23 cellular contexts compared by ENCODE assay signal in genomic region chr7:2952316-2952715, GRCh38.
DNase-seq lines count a peak whose midpoint lies in the region; ATAC-seq and TF ChIP-seq lines count a peak whose summit lies in the region.
"Had no signal": no experiment of that assay in that cellular context is flagged by ENCODE, and none has a peak within 500 bp of the region (broad histone marks: within the 10 kb centered on the region; RNA-seq: fewer than 3 reads in every experiment).

No MANE protein-coding gene starts in this region.

- POLR2A ChIA-PET in activated CD4-positive, alpha-beta T cell treated with anti-CD3 and anti-CD28 coated beads for 36 hours (lab: Charles Lee) = no interaction called here

- no peaks in the 10 kb centered on the region for H3K27me3 Mint-ChIP-seq in activated CD4-positive, alpha-beta T cell treated with anti-CD3 and anti-CD28 coated beads for 36 hours
- H3K27me3 Mint-ChIP-seq in IgD-negative memory B cell = no peaks in the 10 kb centered on the region
- no peaks in the 10 kb centered on the region for H3K27me3 Mint-ChIP-seq in activated naive CD8-positive, alpha-beta T cell treated with anti-CD3 and anti-CD28 coated beads, Interleukin-2, amount 50 U/mL, for 24 hours
- no peaks in the 10 kb centered on the region for H3K27me3 Mint-ChIP-seq in natural killer cell (ENCODE audit: low read depth in 2 of 2)
- H3K27me3 Mint-ChIP-seq in osteocyte (ENCODE audit: unreplicated experiment) = peaks cover 26% of the 10 kb centered on the region
- H3K27me3 Mint-ChIP-seq: central memory CD8-positive, alpha-beta T cell had no signal

- no peak for ATAC-seq in activated CD4-positive, alpha-beta T cell treated with anti-CD3 and anti-CD28 coated beads for 36 hours
- ATAC-seq in activated naive CD8-positive, alpha-beta T cell treated with anti-CD3 and anti-CD28 coated beads, Interleukin-2, amount 50 U/mL, for 24 hours = no peak
- ATAC-seq in natural killer cell (no peak), GM21825 (IDR thresholded peaks at IDR 0.05; ENCODE audit: unreplicated experiment) (no peak)
- ATAC-seq: foreskin keratinocyte had no signal

- peaks cover 12% of the 10 kb centered on the region for H3K9me3 Mint-ChIP-seq in activated CD4-positive, alpha-beta T cell treated with anti-CD3 and anti-CD28 coated beads for 36 hours (ENCODE audit: low read depth)
- no peaks in the 10 kb centered on the region for H3K9me3 Mint-ChIP-seq in IgD-negative memory B cell
- H3K9me3 Mint-ChIP-seq in activated naive CD8-positive, alpha-beta T cell treated with anti-CD3 and anti-CD28 coated beads, Interleukin-2, amount 50 U/mL, for 24 hours = peaks cover 14% of the 10 kb centered on the region
- H3K9me3 Mint-ChIP-seq in natural killer cell = no peaks in the 10 kb centered on the region
- peaks cover 21% of the 10 kb centered on the region for H3K9me3 Mint-ChIP-seq in osteocyte (ENCODE audit: unreplicated experiment)
- H3K9me3 Mint-ChIP-seq: central memory CD8-positive, alpha-beta T cell had no signal

- DNase-seq in activated CD4-positive, alpha-beta T cell treated with anti-CD3 and anti-CD28 coated beads for 36 hours = peak; percentile 3
- no peak for DNase-seq in activated CD4-positive, alpha-beta T cell treated with anti-CD3 and anti-CD28 coated beads, Interleukin-2, amount 50 U/mL, for 48 hours
- no peak for DNase-seq in activated naive CD8-positive, alpha-beta T cell treated with anti-CD3 and anti-CD28 coated beads, Interleukin-2, amount 50 U/mL, for 24 hours
- DNase-seq in natural killer cell (no peak), NCI-H1092 (lab: John Stamatoyannopoulos, UW) (no peak), osteocyte (ENCODE audit: extremely low spot score, unreplicated experiment) (no peak)
- DNase-seq: 8988T; activated CD4-positive, CD25-positive, alpha-beta regulatory T cell; activated naive CD4-positive, alpha-beta T cell; Caco-2; effector CD4-positive, alpha-beta T cell; foreskin keratinocyte; hippocampal formation; KBM-7; MM.1S; NCI-H526; retina; stimulated activated CD4-positive, alpha-beta T cell treated with anti-CD3 and anti-CD28 coated beads, Interleukin-4, amount 100 ng/mL, for 1 hour; stomach had no signal

- intact Hi-C loops in activated CD4-positive, alpha-beta T cell treated with anti-CD3 and anti-CD28 coated beads for 36 hours (cut with DNase I, micrococcal nuclease) = loop anchor here in 1 of 2 experiments (10.0 kb wide), 1 partner anchor 88 kb away; no protein-coding TSS in a partner anchor
- intact Hi-C loops in natural killer cell (cut with micrococcal nuclease) = loop anchor here (5.0 kb wide), 2 partner anchors 85 to 195 kb away; no protein-coding TSS in a partner anchor

- no peak for TF ChIP-seq CTCF in natural killer cell (IDR thresholded peaks at IDR 0.05)
- no peak for TF ChIP-seq CTCF in osteocyte (IDR thresholded peaks at IDR 0.05)

- peaks cover 82% of the 10 kb centered on the region for H3K36me3 Mint-ChIP-seq in activated CD4-positive, alpha-beta T cell treated with anti-CD3 and anti-CD28 coated beads for 36 hours (ENCODE audit: low read depth)
- H3K36me3 Mint-ChIP-seq in IgD-negative memory B cell (peaks cover 3% of the 10 kb centered on the region), natural killer cell (peaks cover 14% of the 10 kb centered on the region), osteocyte (ENCODE audit: unreplicated experiment) (no peaks in the 10 kb centered on the region)
- H3K36me3 Mint-ChIP-seq in activated naive CD8-positive, alpha-beta T cell treated with anti-CD3 and anti-CD28 coated beads, Interleukin-2, amount 50 U/mL, for 24 hours (ENCODE audit: low read depth) = peaks cover 70% of the 10 kb centered on the region

- no peak overlapping the region for H3K4me3 Mint-ChIP-seq in activated CD4-positive, alpha-beta T cell treated with anti-CD3 and anti-CD28 coated beads for 36 hours
- H3K4me3 Mint-ChIP-seq in IgD-negative memory B cell (peak overlapping the region in 1 of 4 donors; percentile 14), natural killer cell (peak overlapping the region; percentile 49), osteocyte (ENCODE audit: unreplicated experiment) (no peak overlapping the region)
- H3K4me3 Mint-ChIP-seq in activated naive CD8-positive, alpha-beta T cell treated with anti-CD3 and anti-CD28 coated beads, Interleukin-2, amount 50 U/mL, for 24 hours = no peak overlapping the region
- H3K4me3 Mint-ChIP-seq: central memory CD8-positive, alpha-beta T cell; T-helper 2 cell treated with Interferon-gamma antibody and Interleukin-4, amounts not matched to agents 5 μg/mL and 100 μg/mL, for 36 hours had no signal

- peaks cover 81% of the 10 kb centered on the region for H3K4me1 Mint-ChIP-seq in activated CD4-positive, alpha-beta T cell treated with anti-CD3 and anti-CD28 coated beads for 36 hours
- peaks cover 34 to 46% (median 43%) of the 10 kb centered on the region in 3 donors for H3K4me1 Mint-ChIP-seq in IgD-negative memory B cell
- peaks cover 86% of the 10 kb centered on the region for H3K4me1 Mint-ChIP-seq in activated naive CD8-positive, alpha-beta T cell treated with anti-CD3 and anti-CD28 coated beads, Interleukin-2, amount 50 U/mL, for 24 hours
- peaks cover 78 to 86% of the 10 kb centered on the region in 2 donors for H3K4me1 Mint-ChIP-seq in natural killer cell
- peaks cover 5% of the 10 kb centered on the region for H3K4me1 Mint-ChIP-seq in osteocyte (ENCODE audit: unreplicated experiment)

- peak overlapping the region; percentile 51 for H3K27ac Mint-ChIP-seq in activated CD4-positive, alpha-beta T cell treated with anti-CD3 and anti-CD28 coated beads for 36 hours
- H3K27ac Mint-ChIP-seq in IgD-negative memory B cell = peak overlapping the region in 2 of 3 donors; percentile 48 to 83
- H3K27ac Mint-ChIP-seq in activated naive CD8-positive, alpha-beta T cell treated with anti-CD3 and anti-CD28 coated beads, Interleukin-2, amount 50 U/mL, for 24 hours = peak overlapping the region; percentile 8
- H3K27ac Mint-ChIP-seq in natural killer cell = peak overlapping the region; percentile 85 to 91
- H3K27ac Mint-ChIP-seq in osteocyte (ENCODE audit: unreplicated experiment) = no peak overlapping the region
- H3K27ac Mint-ChIP-seq: T-helper 2 cell treated with Interferon-gamma antibody and Interleukin-4, amounts not matched to agents 5 μg/mL and 100 μg/mL, for 36 hours had no signal

- CTCF ChIA-PET in activated CD4-positive, alpha-beta T cell treated with anti-CD3 and anti-CD28 coated beads for 36 hours (lab: Charles Lee) = interaction anchor here (1.0 to 1.6 kb wide), 3 partner anchors 21 to 166 kb away, joined by 3 to 4 read pairs (median 3); no protein-coding TSS in a partner anchor
